ENCODE assay signal across 11 cellular contexts in the genomic region with DNA sequence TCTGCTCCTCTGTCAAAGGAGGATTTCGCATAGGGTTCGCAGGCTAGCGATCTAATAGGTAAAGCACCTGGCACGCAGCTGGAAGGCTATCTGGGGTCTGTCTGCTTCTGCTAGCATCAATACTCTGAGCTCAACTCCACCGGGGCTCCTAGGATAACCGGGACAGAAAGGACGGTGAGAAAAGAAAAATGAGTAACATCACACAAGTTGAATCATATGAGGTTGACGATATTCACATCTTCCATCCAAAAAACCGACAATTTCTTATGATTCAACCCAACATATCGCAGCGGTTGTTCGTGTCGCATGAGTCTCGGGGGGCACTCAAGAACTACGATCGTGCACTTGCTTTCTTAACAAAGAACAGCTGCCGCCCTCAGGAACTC. TPM values are rescaled to one million over a fixed set of nuclear protein-coding genes. Genes with fewer than 3 reads are reported as not detected.
DNase-seq lines count a peak whose midpoint lies in the region; TF ChIP-seq lines count a peak whose summit lies in the region.
"Had no signal": no experiment of that assay in that cellular context is flagged by ENCODE, and none has a peak within 500 bp of the region (broad histone marks: within the 10 kb centered on the region; RNA-seq: fewer than 3 reads in every experiment).

No MANE protein-coding gene starts in this region.

- in situ Hi-C loops in mammary epithelial cell (cut with MboI; ENCODE audit: low sequenced_read_pairs in 2 of 2), result no loop called here

- no peaks in the 10 kb centered on the region for H4K20me1 ChIP-seq in mammary epithelial cell (ENCODE audit: insufficient read depth, low read length)

- peak overlapping the region; percentile 98 for H3K4me2 ChIP-seq in mammary epithelial cell (ENCODE audit: insufficient read depth, low read depth, low read length)

- peaks cover 71% of the 10 kb centered on the region for H3K27me3 Mint-ChIP-seq in activated CD4-positive, alpha-beta memory T cell treated with anti-CD3 and anti-CD28 coated beads for 36 hours
- H3K27me3 Mint-ChIP-seq in activated CD4-positive, alpha-beta memory T cell treated with anti-CD3 and anti-CD28 coated beads, Interleukin-2, amount 10 ng/mL, durations not matched to agents 7 days and 5 days, result peaks cover 60% of the 10 kb centered on the region

- no peak overlapping the region for H3K9ac ChIP-seq in mammary epithelial cell (ENCODE audit: insufficient read depth, low read length)

- no peaks in the 10 kb centered on the region for H3K79me2 ChIP-seq in mammary epithelial cell (ENCODE audit: insufficient read depth, low read length)

- peaks cover 21% of the 10 kb centered on the region for H3K4me1 Mint-ChIP-seq in activated CD4-positive, alpha-beta memory T cell treated with anti-CD3 and anti-CD28 coated beads for 36 hours (ENCODE audit: low read depth)
- H3K4me1 Mint-ChIP-seq in activated CD4-positive, alpha-beta memory T cell treated with anti-CD3 and anti-CD28 coated beads, Interleukin-2, amount 10 ng/mL, durations not matched to agents 7 days and 5 days, result peaks cover 11% of the 10 kb centered on the region

- dilution Hi-C loops in mammary epithelial cell (cut with HindIII; ENCODE audit: low sequenced_read_pairs), result no loop called here

- POLR2A ChIA-PET in activated CD4-positive, alpha-beta memory T cell treated with anti-CD3 and anti-CD28 coated beads for 36 hours (lab: Charles Lee), result interaction anchor here (1.2 kb wide), 1 partner anchor 25 kb away, joined by 3 read pairs; no protein-coding TSS in a partner anchor
- POLR2A ChIA-PET in activated CD4-positive, alpha-beta memory T cell treated with anti-CD3 and anti-CD28 coated beads, Interleukin-2, amount 10 ng/mL, durations not matched to agents 7 days and 5 days (lab: Charles Lee), result no interaction called here

- H3K27ac Mint-ChIP-seq in activated CD4-positive, alpha-beta memory T cell treated with anti-CD3 and anti-CD28 coated beads for 36 hours, result no peak overlapping the region
- H3K27ac Mint-ChIP-seq in activated CD4-positive, alpha-beta memory T cell treated with anti-CD3 and anti-CD28 coated beads, Interleukin-2, amount 10 ng/mL, durations not matched to agents 7 days and 5 days, result no peak overlapping the region

- H3K4me3 ChIP-seq in mammary epithelial cell (replicated peaks in 1 of 3; ENCODE audit: insufficient read depth in 1 of 3, low read depth in 2 of 3, low read length in 3 of 3) (peak overlapping the region in 2 of 3 experiments; percentile 23 to 47), muscle layer of duodenum (ENCODE audit: low read depth in 1 of 2, low read length in 2 of 2) (peak overlapping the region; percentile 57 to 73), tibial nerve (peak overlapping the region in 3 of 4 donors; percentile 32 to 53 (median 48))

- H3K9me3 ChIP-seq in mammary epithelial cell (replicated peaks; ENCODE audit: insufficient read depth, low read length), result no peaks in the 10 kb centered on the region
- H3K9me3 ChIP-seq in muscle layer of duodenum (ENCODE audit: control insufficient read depth in 1 of 2, low read length in 2 of 2), result peaks cover 3 to 8% of the 10 kb centered on the region in 2 donors
- H3K9me3 ChIP-seq in tibial nerve, result peaks cover 0 to 16% (median 0%) of the 10 kb centered on the region in 4 donors

- H3K9me3 Mint-ChIP-seq in activated CD4-positive, alpha-beta memory T cell treated with anti-CD3 and anti-CD28 coated beads for 36 hours, result peaks cover 2% of the 10 kb centered on the region
- H3K9me3 Mint-ChIP-seq in activated CD4-positive, alpha-beta memory T cell treated with anti-CD3 and anti-CD28 coated beads, Interleukin-2, amount 10 ng/mL, durations not matched to agents 7 days and 5 days, result peaks cover 3% of the 10 kb centered on the region

- no peaks in the 10 kb centered on the region for H3K36me3 Mint-ChIP-seq in activated CD4-positive, alpha-beta memory T cell treated with anti-CD3 and anti-CD28 coated beads for 36 hours
- peaks cover 6% of the 10 kb centered on the region for H3K36me3 Mint-ChIP-seq in activated CD4-positive, alpha-beta memory T cell treated with anti-CD3 and anti-CD28 coated beads, Interleukin-2, amount 10 ng/mL, durations not matched to agents 7 days and 5 days (ENCODE audit: low read depth)

- H2AFZ ChIP-seq in mammary epithelial cell (ENCODE audit: low read depth, low read length), result peak overlapping the region; percentile 77

- intact Hi-C loops in activated CD4-positive, alpha-beta memory T cell treated with anti-CD3 and anti-CD28 coated beads for 36 hours (cut with micrococcal nuclease), result loop anchor here (5.0 kb wide), 1 partner anchor 125 kb away; no protein-coding TSS in a partner anchor
- intact Hi-C loops in mammary epithelial cell (cut with micrococcal nuclease), result no loop called here

- TF ChIP-seq EP300 in tibial nerve (IDR thresholded peaks at IDR 0.05), result no peak

- 34% methylated on average over 16 of the region's 17 CpGs for WGBS in mammary epithelial cell (ENCODE audit: low coverage, missing lambda C conversion rate)
- 19% methylated on average over 17 of the region's 17 CpGs for WGBS in tibial nerve, 2 donors

- no peak for TF ChIP-seq CTCF in mammary epithelial cell (conservative IDR thresholded peaks at IDR 0.05 in 1 of 2, IDR thresholded peaks at IDR 0.05 in 1 of 2; ENCODE audit: extremely low read depth in 1 of 2, insufficient read depth in 1 of 2, low read depth in 1 of 2, low read length in 2 of 2)
- no peak for TF ChIP-seq CTCF in tibial nerve (IDR thresholded peaks at IDR 0.05)

- H3K4me1 ChIP-seq in mammary epithelial cell (ENCODE audit: insufficient read depth, low read length) (peaks cover 24% of the 10 kb centered on the region), muscle layer of duodenum (ENCODE audit: control insufficient read depth in 1 of 2, insufficient read depth in 2 of 2, low read length in 2 of 2) (peaks cover 0 to 21% of the 10 kb centered on the region in 2 donors), tibial nerve (peaks cover 0 to 22% (median 17%) of the 10 kb centered on the region in 4 donors)

- no peak for TF ChIP-seq POLR2A in tibial nerve (IDR thresholded peaks at IDR 0.05)

- H3K27me3 ChIP-seq in mammary epithelial cell (ENCODE audit: insufficient read depth, low read length) (peaks cover 38% of the 10 kb centered on the region), muscle layer of duodenum (ENCODE audit: low read depth, low read length) (peaks cover 24% of the 10 kb centered on the region), tibial nerve (peaks cover 0 to 79% of the 10 kb centered on the region in 2 donors)

- H3K4me3 Mint-ChIP-seq in activated CD4-positive, alpha-beta memory T cell treated with anti-CD3 and anti-CD28 coated beads for 36 hours, result peak overlapping the region; percentile 30
- H3K4me3 Mint-ChIP-seq in activated CD4-positive, alpha-beta memory T cell treated with anti-CD3 and anti-CD28 coated beads, Interleukin-2, amount 10 ng/mL, durations not matched to agents 7 days and 5 days, result no peak overlapping the region

- CTCF ChIA-PET in activated CD4-positive, alpha-beta memory T cell treated with anti-CD3 and anti-CD28 coated beads for 36 hours (lab: Charles Lee), result no interaction called here
- CTCF ChIA-PET in activated CD4-positive, alpha-beta memory T cell treated with anti-CD3 and anti-CD28 coated beads, Interleukin-2, amount 10 ng/mL, durations not matched to agents 7 days and 5 days (lab: Charles Lee), result interaction anchor here (1.2 kb wide), 1 partner anchor 124 kb away, joined by 3 read pairs; no protein-coding TSS in a partner anchor
- CTCF ChIA-PET in mammary epithelial cell (lab: Charles Lee; ENCODE audit: low non-redundant PET), result no interaction called here

- H3K36me3 ChIP-seq in mammary epithelial cell (ENCODE audit: insufficient read depth, low read length) (no peaks in the 10 kb centered on the region), muscle layer of duodenum (ENCODE audit: control insufficient read depth in 1 of 2, insufficient read depth in 2 of 2, low read length in 2 of 2) (no peaks in the 10 kb centered on the region), tibial nerve (no peaks in the 10 kb centered on the region)
- H3K36me3 ChIP-seq: brain microvascular endothelial cell had no signal

- DNase-seq in activated CD4-positive, alpha-beta memory T cell treated with anti-CD3 and anti-CD28 coated beads for 36 hours, result peak; percentile 26
- no peak for DNase-seq in activated CD4-positive, alpha-beta memory T cell treated with anti-CD3 and anti-CD28 coated beads, Interleukin-2, amount 10 ng/mL, durations not matched to agents 7 days and 5 days
- no peak for DNase-seq in mammary epithelial cell
- DNase-seq in tibial nerve (ENCODE audit: low spot score in 2 of 2), result no peak
- DNase-seq in LoVo (ENCODE audit: low spot score), result no peak
- no peak for DNase-seq in cerebellar cortex (ENCODE audit: low spot score)
- DNase-seq in OCI-M2 (lab: John Stamatoyannopoulos, UW; ENCODE audit: unreplicated experiment), result no peak
- DNase-seq: brain microvascular endothelial cell, SHP77 treated with DMSO at 0.1 percent for 48 hours had no signal

- H3K27ac ChIP-seq in mammary epithelial cell (ENCODE audit: insufficient read depth, low read depth, low read length), result no peak overlapping the region
- H3K27ac ChIP-seq in muscle layer of duodenum (ENCODE audit: low read length), result no peak overlapping the region
- H3K27ac ChIP-seq in tibial nerve, result no peak overlapping the region
- H3K27ac ChIP-seq: brain microvascular endothelial cell, C4-2B had no signal

- BruUV-seq in mammary epithelial cell (replicated peaks; lab: Mats Ljungman, UMichigan), result no TSS peak

RNA-seq across cellular contexts. Expression of a gene that starts 1.8 kb away (rescaled TPM):
- not detected for total RNA-seq in activated CD4-positive, alpha-beta memory T cell treated with anti-CD3 and anti-CD28 coated beads for 36 hours
- total RNA-seq in activated CD4-positive, alpha-beta memory T cell treated with anti-CD3 and anti-CD28 coated beads, Interleukin-2, amount 10 ng/mL, durations not matched to agents 7 days and 5 days, result not detected
- total RNA-seq in mammary epithelial cell (1 to 10 TPM in 1 of 2 donors, not detected in 1; 4.0 TPM), tibial nerve (not detected)
- 0.10 TPM for polyA plus RNA-seq in mammary epithelial cell
- polyA minus RNA-seq in mammary epithelial cell, result not detected
